8 cellular contexts compared by ENCODE assay signal in genomic region chr16:15482068-15482747, GRCh38. TPM values are rescaled to one million over a fixed set of nuclear protein-coding genes. Genes with fewer than 3 reads are reported as not detected.
DNase-seq lines count a peak whose midpoint lies in the region; ATAC-seq and TF ChIP-seq lines count a peak whose summit lies in the region.

No MANE protein-coding gene starts in this region.

- H3K9ac ChIP-seq in colonic mucosa (ENCODE audit: low read depth in 2 of 2, low read length in 2 of 2) = no peak overlapping the region

- DNase-seq in HK-2 (ENCODE audit: unreplicated experiment) (peak; percentile 62), SW 1271 (lab: John Stamatoyannopoulos, UW) (peak; percentile 91 to 97), colonic mucosa (peak; percentile 65), suprapubic skin (ENCODE audit: low spot score in 2 of 2) (no peak), COR-L47 (lab: John Stamatoyannopoulos, UW) (no peak)

- H3K4me1 ChIP-seq in colonic mucosa = peaks cover 3% of the 10 kb centered on the region
- H3K4me1 ChIP-seq in mesodermal cell (ENCODE audit: control insufficient read depth, insufficient read depth, low read length, poor library complexity, severe bottlenecking) = peaks cover 6% of the 10 kb centered on the region
- no peaks in the 10 kb centered on the region for H3K4me1 ChIP-seq in thymus (ENCODE audit: control insufficient read depth, insufficient read depth, low read length)
- peaks cover 6% of the 10 kb centered on the region for H3K4me1 ChIP-seq in suprapubic skin

- ATAC-seq in GM21515 (IDR thresholded peaks at IDR 0.05; ENCODE audit: unreplicated experiment) = no peak

- no peak for TF ChIP-seq EP300 in suprapubic skin (IDR thresholded peaks at IDR 0.05)

- no peaks in the 10 kb centered on the region for H3K9me3 ChIP-seq in colonic mucosa
- no peaks in the 10 kb centered on the region for H3K9me3 ChIP-seq in mesodermal cell (ENCODE audit: control insufficient read depth, low read length)
- no peaks in the 10 kb centered on the region for H3K9me3 ChIP-seq in thymus (ENCODE audit: control insufficient read depth)
- no peaks in the 10 kb centered on the region for H3K9me3 ChIP-seq in suprapubic skin

- TF ChIP-seq CTCF in colonic mucosa (IDR thresholded peaks at IDR 0.05) = no peak
- no peak for TF ChIP-seq CTCF in suprapubic skin (IDR thresholded peaks at IDR 0.05)

- H3K4me3 ChIP-seq in colonic mucosa = no peak overlapping the region
- H3K4me3 ChIP-seq in mesodermal cell (ENCODE audit: extremely low read depth, insufficient read depth, low read length, poor library complexity, severe bottlenecking) = no peak overlapping the region
- H3K4me3 ChIP-seq in thymus (ENCODE audit: low read length) = no peak overlapping the region
- H3K4me3 ChIP-seq in suprapubic skin = no peak overlapping the region

- H3K36me3 ChIP-seq in colonic mucosa (no peaks in the 10 kb centered on the region), mesodermal cell (ENCODE audit: control insufficient read depth, insufficient read depth, low read length) (peaks cover 6% of the 10 kb centered on the region), thymus (ENCODE audit: control insufficient read depth, insufficient read depth) (no peaks in the 10 kb centered on the region), suprapubic skin (no peaks in the 10 kb centered on the region)

- H3K27ac ChIP-seq in colonic mucosa = peak overlapping the region; percentile 36
- H3K27ac ChIP-seq in mesodermal cell (ENCODE audit: low read depth, low read length, severe bottlenecking) = peak overlapping the region; percentile 33
- peak overlapping the region; percentile 18 for H3K27ac ChIP-seq in thymus (ENCODE audit: low read depth)
- no peak overlapping the region for H3K27ac ChIP-seq in suprapubic skin

- H3K27me3 ChIP-seq in colonic mucosa (no peaks in the 10 kb centered on the region), thymus (ENCODE audit: control insufficient read depth, insufficient read depth) (no peaks in the 10 kb centered on the region), suprapubic skin (no peaks in the 10 kb centered on the region)

- 43 to 70% methylated on average over 1 to 2 of the region's 3 CpGs for WGBS in mesodermal cell (ENCODE audit: insufficient coverage in 2 of 2), 2 experiments
- WGBS in thymus = 87% methylated on average over 3 of the region's 3 CpGs
- WGBS in suprapubic skin = 58% methylated on average over 3 of the region's 3 CpGs

- no peak for TF ChIP-seq POLR2A in suprapubic skin (IDR thresholded peaks at IDR 0.05)

- intact Hi-C loops in colonic mucosa (cut with DNase I) = no loop called here

RNA-seq across cellular contexts. Expression of gene BMERB1, which starts 47.8 kb away (rescaled TPM):
- total RNA-seq in colonic mucosa = 1 to 10 TPM; 6.2 to 9.1 TPM
- 58.0 TPM for polyA plus RNA-seq in mesodermal cell (2013, experiment 1 of 2)
- polyA plus RNA-seq in mesodermal cell (2013, experiment 2 of 2) = 61.8 TPM
- polyA plus RNA-seq in thymus = 9.1 TPM
- 10 to 100 TPM in 3 of 4 donors, 1 to 10 TPM in 1; 5.5 to 31.4 (median 17.9) TPM for total RNA-seq in suprapubic skin

Comparison
In these comparisons a context has a peak if more than half of its experiments do, and no peak if none do; other contexts are left out.
1. DNase-seq: peak in HK-2 (single experiment), SW 1271 (2 of 2) and colonic mucosa (single experiment); none in suprapubic skin (0 of 2) and COR-L47 (single experiment).